ENCODE assay signal across 11 cellular contexts in genomic region chr1:209389258-209389657, GRCh38.
DNase-seq lines count a peak whose midpoint lies in the region; ATAC-seq, FAIRE-seq and TF ChIP-seq lines count a peak whose summit lies in the region.
"Had no signal": no experiment of that assay in that cellular context is flagged by ENCODE, and none has a peak within 500 bp of the region (broad histone marks: within the 10 kb centered on the region; RNA-seq: fewer than 3 reads in every experiment).

No MANE protein-coding gene starts in this region.

- no peak overlapping the region for H3K27ac ChIP-seq in SJCRH30
- H3K27ac ChIP-seq in fibroblast of lung (ENCODE audit: insufficient read depth, low read length): peak overlapping the region; percentile 52
- no peak overlapping the region for H3K27ac ChIP-seq in prostate gland
- H3K27ac ChIP-seq: ascending aorta had no signal

- no peaks in the 10 kb centered on the region for H3K36me3 ChIP-seq in SJCRH30
- H3K36me3 ChIP-seq in fibroblast of lung (ENCODE audit: control insufficient read depth, insufficient read depth, low read length): no peaks in the 10 kb centered on the region
- no peaks in the 10 kb centered on the region for H3K36me3 ChIP-seq in prostate gland
- H3K36me3 ChIP-seq in HAP-1 (replicated peaks): no peaks in the 10 kb centered on the region
- H3K36me3 ChIP-seq: ascending aorta had no signal

- peak; percentile 90 for FAIRE-seq in H54 (lab: Jason Lieb, UNC)

- in situ Hi-C loops in HAP-1 (cut with MboI; ENCODE audit: low sequenced_read_pairs): no loop called here

- H2AFZ ChIP-seq in fibroblast of lung (ENCODE audit: low read length): no peak overlapping the region

- H3K27me3 ChIP-seq in SJCRH30: no peaks in the 10 kb centered on the region
- no peaks in the 10 kb centered on the region for H3K27me3 ChIP-seq in fibroblast of lung (ENCODE audit: control insufficient read depth, insufficient read depth, low read length)
- no peaks in the 10 kb centered on the region for H3K27me3 ChIP-seq in prostate gland (replicated peaks; ENCODE audit: insufficient read depth)
- no peaks in the 10 kb centered on the region for H3K27me3 ChIP-seq in HAP-1 (ENCODE audit: low read depth)
- H3K27me3 ChIP-seq: ascending aorta had no signal

- H3K4me3 ChIP-seq in SJCRH30 (no peak overlapping the region), fibroblast of lung (replicated peaks in 1 of 4; ENCODE audit: control extremely low read depth in 1 of 4, insufficient read depth in 1 of 4, low read depth in 3 of 4, low read length in 4 of 4) (no peak overlapping the region), prostate gland (no peak overlapping the region), HAP-1 (no peak overlapping the region)
- H3K4me3 ChIP-seq: ascending aorta had no signal

- no peaks in the 10 kb centered on the region for H3K79me2 ChIP-seq in fibroblast of lung (ENCODE audit: control insufficient read depth, insufficient read depth, low read length)

- ATAC-seq in GM19395 (IDR thresholded peaks at IDR 0.05; ENCODE audit: unreplicated experiment): no peak
- ATAC-seq: activated CD8-positive, alpha-beta T cell treated with anti-CD3 and anti-CD28 coated beads, Interleukin-2, amount 10 ng/mL, durations not matched to agents 7 days and 5 days had no signal

- DNase-seq in H54 (ENCODE audit: insufficient read length, low spot score) (peak; percentile 46), SJCRH30 (peak; percentile 26 to 34), fibroblast of lung (ENCODE audit: low read depth in 2 of 2) (peak; percentile 67 to 98), stromal cell of bone marrow (ENCODE audit: low read depth) (peak; percentile 71), prostate gland (ENCODE audit: low spot score) (no peak), HAP-1 (ENCODE audit: low spot score in 2 of 2) (no peak)
- DNase-seq: activated CD8-positive, alpha-beta T cell treated with anti-CD3 and anti-CD28 coated beads, Interleukin-2, amount 10 ng/mL, durations not matched to agents 7 days and 5 days; foreskin melanocyte; right cardiac atrium had no signal

- no peaks in the 10 kb centered on the region for H4K20me1 ChIP-seq in fibroblast of lung (ENCODE audit: control insufficient read depth, extremely low read depth, insufficient read depth, low read length)

- intact Hi-C loops in prostate gland (cut with DNase I): no loop called here

- H3K4me1 ChIP-seq in SJCRH30: peaks cover 8% of the 10 kb centered on the region
- peaks cover 17% of the 10 kb centered on the region for H3K4me1 ChIP-seq in fibroblast of lung (ENCODE audit: control insufficient read depth, extremely low read depth, insufficient read depth, low read length)
- H3K4me1 ChIP-seq in prostate gland (replicated peaks): no peaks in the 10 kb centered on the region
- peaks cover 10% of the 10 kb centered on the region for H3K4me1 ChIP-seq in HAP-1
- H3K4me1 ChIP-seq: ascending aorta had no signal

- H3K9me3 ChIP-seq in SJCRH30 (replicated peaks) (no peaks in the 10 kb centered on the region), fibroblast of lung (ENCODE audit: control insufficient read depth, insufficient read depth, low read depth, low read length) (no peaks in the 10 kb centered on the region), prostate gland (no peaks in the 10 kb centered on the region), HAP-1 (no peaks in the 10 kb centered on the region)
- H3K9me3 ChIP-seq: ascending aorta had no signal

- H3K9ac ChIP-seq in fibroblast of lung (ENCODE audit: insufficient read depth, low read length): no peak overlapping the region

- TF ChIP-seq CTCF in fibroblast of lung (conservative IDR thresholded peaks at IDR 0.05 in 1 of 2, IDR thresholded peaks at IDR 0.05 in 1 of 2; ENCODE audit: low read depth in 1 of 2, low read length in 2 of 2) (no peak), prostate gland (IDR thresholded peaks at IDR 0.05) (no peak)

- no peak overlapping the region for H3K4me2 ChIP-seq in fibroblast of lung (ENCODE audit: extremely low read depth, insufficient read depth, low read length)

- 53% methylated on average over 1 of the region's 1 CpG for WGBS in prostate gland

- TF ChIP-seq POLR2A in H54 (IDR thresholded peaks at IDR 0.05; ENCODE audit: low read depth, low read length): no peak
- TF ChIP-seq POLR2A in prostate gland (IDR thresholded peaks at IDR 0.05): no peak

Comparison
In these comparisons a context has a peak if more than half of its experiments do, and no peak if none do; other contexts are left out.
1. DNase-seq: peak in H54 (single experiment), SJCRH30 (2 of 2), fibroblast of lung (2 of 2) and stromal cell of bone marrow (single experiment); none in prostate gland (single experiment) and HAP-1 (0 of 2).